In genomic region chr2:190695739-190696138, GRCh38 we compare ENCODE assay signal across 1 cellular context.
TF ChIP-seq lines count a peak whose summit lies in the region.

No MANE protein-coding gene starts in this region.

TF ChIP-seq in GM12878, 131 proteins besides CTCF, POLR2A, EP300 and RAD21 (continued from another document):
- TF ChIP-seq MEF2B (IDR thresholded peaks at IDR 0.05; ENCODE audit: partially characterized antibody, poor library complexity, severe bottlenecking) = peak; percentile 54
- TF ChIP-seq RAD51 (IDR thresholded peaks at IDR 0.05) = 0 out of 2 replicates have a peak, but pooled peaks have one; percentile 37
- peak; percentile 87 for TF ChIP-seq RELB (IDR thresholded peaks at IDR 0.05; ENCODE audit: low read depth)
- no peak for TF ChIP-seq CHD4 (IDR thresholded peaks at IDR 0.05)
- no peak for TF ChIP-seq EZH2 (IDR thresholded peaks at IDR 0.05; ENCODE audit: borderline replicate concordance, control insufficient read depth, low read depth, low read length)
- TF ChIP-seq JUND (IDR thresholded peaks at IDR 0.05; ENCODE audit: low read depth, low read length) = peak; percentile 72
- TF ChIP-seq PBX3 (IDR thresholded peaks at IDR 0.05; ENCODE audit: insufficient replicate concordance, low read depth, low read length) = peak; percentile 61
- TF ChIP-seq DPF2 (IDR thresholded peaks at IDR 0.05) = peak; percentile 97
- TF ChIP-seq PML (IDR thresholded peaks at IDR 0.05; ENCODE audit: low read length) = no peak
- peak; percentile 73 for TF ChIP-seq SKIL (IDR thresholded peaks at IDR 0.05; ENCODE audit: low read depth, poor library complexity, severe bottlenecking)
- peak; percentile 5; the same call in 1 of the 2 replicates for TF ChIP-seq SMC3 (IDR thresholded peaks at IDR 0.05; ENCODE audit: borderline replicate concordance, low read length)
- peak; percentile 79 for TF ChIP-seq ZNF217 (IDR thresholded peaks at IDR 0.05)
- peak; percentile 85 for TF ChIP-seq NBN (IDR thresholded peaks at IDR 0.05)
- TF ChIP-seq E2F4 (IDR thresholded peaks at IDR 0.05; ENCODE audit: low read depth, low read length) = no peak
- TF ChIP-seq PAX8 (IDR thresholded peaks at IDR 0.05) = no peak
- no peak for TF ChIP-seq NFYA (IDR thresholded peaks at IDR 0.05; ENCODE audit: borderline replicate concordance, low read depth, low read length)
- TF ChIP-seq BCL11A (IDR thresholded peaks at IDR 0.05; ENCODE audit: low read depth, low read length) = peak; percentile 43
- no peak for TF ChIP-seq NFIC (IDR thresholded peaks at IDR 0.05; ENCODE audit: low read depth, low read length)
- TF ChIP-seq CHD2 (IDR thresholded peaks at IDR 0.05; ENCODE audit: borderline replicate concordance, low read depth, low read length) = 0 out of 2 replicates have a peak, but pooled peaks have one; percentile 38
- TF ChIP-seq IKZF2 (IDR thresholded peaks at IDR 0.05) = peak; percentile 96 to 97
- peak; percentile 55 for TF ChIP-seq BCL3 (IDR thresholded peaks at IDR 0.05; ENCODE audit: borderline replicate concordance, insufficient read depth, low read depth, low read length, poor library complexity, severe bottlenecking)
- TF ChIP-seq IKZF1 (conservative IDR thresholded peaks at IDR 0.05) = peak; percentile 96
- peak; percentile 64; the same call in 1 of the 2 replicates for TF ChIP-seq MLLT1 (IDR thresholded peaks at IDR 0.05)
- peak; percentile 96 for TF ChIP-seq MTA2 (IDR thresholded peaks at IDR 0.05; ENCODE audit: low read depth)
- 0 out of 2 replicates have a peak, but pooled peaks have one; percentile 34 for TF ChIP-seq CBX5 (IDR thresholded peaks at IDR 0.05; ENCODE audit: low read depth)
- TF ChIP-seq NKRF (conservative IDR thresholded peaks at IDR 0.05) = no peak
- no peak for TF ChIP-seq ZNF622 (IDR thresholded peaks at IDR 0.05)
- TF ChIP-seq EGR1 (IDR thresholded peaks at IDR 0.05; ENCODE audit: borderline replicate concordance in 1 of 2, low read depth in 2 of 2, low read length in 2 of 2) = no peak
- peak; percentile 74 for TF ChIP-seq SMAD1 (IDR thresholded peaks at IDR 0.05; ENCODE audit: low read depth, partially characterized antibody)
- peak; percentile 48; the same call in 1 of the 2 replicates for TF ChIP-seq ZNF687 (IDR thresholded peaks at IDR 0.05)
- peak; percentile 84 for TF ChIP-seq GATAD2B (conservative IDR thresholded peaks at IDR 0.05; ENCODE audit: low read depth)
- TF ChIP-seq SREBF1 (IDR thresholded peaks at IDR 0.05; ENCODE audit: low read length) = 0 out of 2 replicates have a peak, but pooled peaks have one; percentile 23
- peak; percentile 71 for TF ChIP-seq NR2F1 (conservative IDR thresholded peaks at IDR 0.05)
- 0 out of 2 replicates have a peak, but pooled peaks have one; percentile 56 for TF ChIP-seq ZNF24 (IDR thresholded peaks at IDR 0.05)
- no peak for TF ChIP-seq MTA3 (IDR thresholded peaks at IDR 0.05; ENCODE audit: borderline replicate concordance, low read length)
